In genomic region chr11:101929516-101929915, GRCh38 we compare ENCODE assay signal across 20 cellular contexts. TPM values are rescaled to one million over a fixed set of nuclear protein-coding genes. Genes with fewer than 3 reads are reported as not detected.
DNase-seq lines count a peak whose midpoint lies in the region; ATAC-seq, FAIRE-seq and TF ChIP-seq lines count a peak whose summit lies in the region.
"Had no signal": no experiment of that assay in that cellular context is flagged by ENCODE, and none has a peak within 500 bp of the region (broad histone marks: within the 10 kb centered on the region; RNA-seq: fewer than 3 reads in every experiment).

No MANE protein-coding gene starts in this region.

- H3K9me3 ChIP-seq in HepG2 (ENCODE audit: low read length) (no peaks in the 10 kb centered on the region), right lobe of liver (no peaks in the 10 kb centered on the region), Panc1 (ENCODE audit: control insufficient read depth, insufficient read depth, low read depth, low read length) (no peaks in the 10 kb centered on the region), aorta (ENCODE audit: control insufficient read depth, low read length) (peaks cover 2% of the 10 kb centered on the region)

- H3K79me2 ChIP-seq in HepG2 (ENCODE audit: insufficient read depth, low read length), result no peaks in the 10 kb centered on the region

- H2AFZ ChIP-seq in HepG2 (ENCODE audit: low read length), result peak overlapping the region; percentile 44

- CTCF ChIA-PET in HepG2 (lab: Yijun Ruan, JAX; ENCODE audit: low intra/inter-chr PET ratio, low total read pairs), result interaction anchor here (2.1 kb wide), 1 partner anchor 78 kb away, joined by 15 read pairs; no protein-coding TSS in a partner anchor
- CTCF ChIA-PET in Panc1 (lab: Charles Lee), result no interaction called here

- DNase-seq in HepG2 (ENCODE audit: low spot score) (peak; percentile 58), right lobe of liver (no peak), Panc1 (ENCODE audit: low read depth, low spot score) (no peak), iPS-NIHi7 (ENCODE audit: extremely low spot score) (peak; percentile 14), HPDE6-E6E7 (ENCODE audit: extremely low spot score) (no peak), aorta (no peak)
- DNase-seq: BE2C; C1 segment of cervical spinal cord; CD4-positive, CD25-positive, alpha-beta regulatory T cell; CD8-positive, alpha-beta memory T cell; COR-L47; DMS79 treated with DMSO at 0.1 percent for 48 hours; GF-D8; GOT3; H7; HFFc6 had no signal

- H3K27ac ChIP-seq in HepG2 (ENCODE audit: extremely low read length, insufficient read depth, low read length), result no peak overlapping the region
- H3K27ac ChIP-seq in right lobe of liver, result no peak overlapping the region
- H3K27ac ChIP-seq in Panc1 (ENCODE audit: low read length), result no peak overlapping the region
- no peak overlapping the region for H3K27ac ChIP-seq in aorta (ENCODE audit: low read depth in 1 of 2, low read length in 2 of 2)
- H3K27ac ChIP-seq: HL-60 had no signal

- TF ChIP-seq EP300 in HepG2 (IDR thresholded peaks at IDR 0.05; ENCODE audit: low read depth in 2 of 2, low read length in 2 of 2) (no peak), HepG2 (CRISPR knock-in tag; IDR thresholded peaks at IDR 0.05; ENCODE audit: borderline replicate concordance) (no peak)

- intact Hi-C loops in HepG2 (cut with micrococcal nuclease; ENCODE audit: unreplicated experiment) (loop anchor here (1.0 kb wide), 1 partner anchor 78 kb away; no protein-coding TSS in a partner anchor), right lobe of liver (cut with DNase I) (no loop called here), Panc1 (cut with micrococcal nuclease; ENCODE audit: unreplicated experiment) (no loop called here), aorta (cut with DNase I) (no loop called here)

- H3K4me1 ChIP-seq in HepG2 (ENCODE audit: insufficient read depth, low read length) (peaks cover 10% of the 10 kb centered on the region), right lobe of liver (no peaks in the 10 kb centered on the region), Panc1 (ENCODE audit: control insufficient read depth, insufficient read depth, low read length) (no peaks in the 10 kb centered on the region), aorta (ENCODE audit: control insufficient read depth in 1 of 2, insufficient read depth in 2 of 2, low read length in 2 of 2) (no peaks in the 10 kb centered on the region)
- H3K4me1 ChIP-seq: BE2C had no signal

- BruUV-seq in HepG2 (replicated peaks; lab: Mats Ljungman, UMichigan), result no TSS peak
- BruUV-seq in Panc1 (replicated peaks; lab: Mats Ljungman, UMichigan), result no TSS peak

- no peaks in the 10 kb centered on the region for H3K36me3 ChIP-seq in HepG2 (replicated peaks in 1 of 2; ENCODE audit: control insufficient read depth in 1 of 2, insufficient read depth in 2 of 2, low read length in 2 of 2)
- H3K36me3 ChIP-seq in right lobe of liver, result no peaks in the 10 kb centered on the region
- H3K36me3 ChIP-seq in Panc1 (ENCODE audit: control insufficient read depth, insufficient read depth, low read length), result no peaks in the 10 kb centered on the region
- H3K36me3 ChIP-seq in aorta (ENCODE audit: control insufficient read depth in 1 of 2, insufficient read depth in 2 of 2, low read length in 1 of 2), result peaks cover 0 to 2% of the 10 kb centered on the region in 2 donors
- H3K36me3 ChIP-seq: BE2C had no signal

- no peak overlapping the region for H3K9ac ChIP-seq in HepG2 (ENCODE audit: insufficient read depth, low read depth, low read length)

- H3K27me3 ChIP-seq in HepG2 (ENCODE audit: control insufficient read depth in 1 of 2, insufficient read depth in 2 of 2, low read length in 2 of 2), result no peaks in the 10 kb centered on the region
- no peaks in the 10 kb centered on the region for H3K27me3 ChIP-seq in right lobe of liver
- H3K27me3 ChIP-seq in Panc1 (ENCODE audit: control insufficient read depth, insufficient read depth, low read length), result no peaks in the 10 kb centered on the region
- no peaks in the 10 kb centered on the region for H3K27me3 ChIP-seq in aorta (ENCODE audit: control insufficient read depth in 1 of 2, insufficient read depth in 2 of 2, low read length in 1 of 2)
- H3K27me3 ChIP-seq: BE2C had no signal

- TF ChIP-seq CTCF in HepG2 (CRISPR knock-in tag; IDR thresholded peaks at IDR 0.05) (peak; percentile 66), right lobe of liver (IDR thresholded peaks at IDR 0.05) (no peak), Panc1 (IDR thresholded peaks at IDR 0.05) (peak; percentile 28; the same call in 1 of the 2 replicates)

- TF ChIP-seq POLR2A in HepG2 (IDR thresholded peaks at IDR 0.05; ENCODE audit: insufficient read depth in 1 of 2, low read depth in 2 of 2, low read length in 2 of 2) (no peak), right lobe of liver (IDR thresholded peaks at IDR 0.05) (no peak)

- ATAC-seq in HepG2 (peak; percentile 99), right lobe of liver (no peak), Panc1 (no peak), aorta (ENCODE audit: low FRiP score) (no peak)
- ATAC-seq: HCT116 had no signal

- TF ChIP-seq RAD21 in HepG2 (CRISPR knock-in tag; IDR thresholded peaks at IDR 0.05), result peak; percentile 51

- no peak overlapping the region; a peak in 1 of 6 replicates for H3K4me3 ChIP-seq in HepG2 (replicated peaks in 1 of 3; ENCODE audit: insufficient read depth in 1 of 3, low read depth in 2 of 3, low read length in 3 of 3)
- H3K4me3 ChIP-seq in right lobe of liver, result no peak overlapping the region
- no peak overlapping the region for H3K4me3 ChIP-seq in Panc1 (ENCODE audit: low read depth in 2 of 2, low read length in 2 of 2)
- H3K4me3 ChIP-seq in aorta (ENCODE audit: low read length in 2 of 2), result no peak overlapping the region

- FAIRE-seq in HepG2 (lab: Jason Lieb, UNC), result no peak
- FAIRE-seq: D721Med had no signal

- peak overlapping the region; percentile 58 for H3K4me2 ChIP-seq in HepG2 (ENCODE audit: low read depth, low read length)

- in situ Hi-C loops in HepG2 (cut with HindIII; ENCODE audit: extremely low pct_ligation_motif_present, low pct_unique_long_range_greater_than_20kb) (loop anchor here (10.0 kb wide), 1 partner anchor 75 kb away; no protein-coding TSS in a partner anchor), Panc1 (cut with HindIII; ENCODE audit: low pct_unique_long_range_greater_than_20kb, low sequenced_read_pairs) (no loop called here)

- POLR2A ChIA-PET in HepG2 (lab: Yijun Ruan, JAX), result no interaction called here
- POLR2A ChIA-PET in Panc1 (lab: Charles Lee), result interaction anchor here (0.6 kb wide), 1 partner anchor 12 kb away, joined by 8 read pairs; no protein-coding TSS in a partner anchor

- 22% methylated on average over 2 of the region's 5 CpGs for WGBS in HepG2 (ENCODE audit: low lambda C conversion rate)
- 73% methylated on average over 5 of the region's 5 CpGs for WGBS in right lobe of liver (ENCODE audit: insufficient coverage, low coverage, low lambda C conversion rate, missing lambda C conversion rate)
- 91% methylated on average over 5 of the region's 5 CpGs for WGBS in aorta, 2 donors

- H4K20me1 ChIP-seq in HepG2 (ENCODE audit: insufficient read depth, low read length), result no peaks in the 10 kb centered on the region

RNA-seq across cellular contexts. Expression of gene ANGPTL5, which starts 13.2 kb away (rescaled TPM):
- not detected in 2 replicates for total RNA-seq in HepG2 (2016; rRNA removed; fragmentation: Illumina TruSeq; extraction: Trizol)
- not detected in 2 replicates for total RNA-seq in HepG2 (2016; cell fraction: cytosol; rRNA removed; fragmentation: Illumina TruSeq; extraction: Trizol; ENCODE audit: low read depth)
- total RNA-seq in HepG2 (2016; cell fraction: insoluble cytoplasmic fraction; rRNA removed; fragmentation: Illumina TruSeq; extraction: Trizol), result not detected in 2 replicates
- total RNA-seq in HepG2 (2016; cell fraction: membrane; rRNA removed; fragmentation: Illumina TruSeq; extraction: Trizol), result not detected in 2 replicates
- not detected in 2 replicates for total RNA-seq in HepG2 (2016; cell fraction: nucleus; rRNA removed; fragmentation: Illumina TruSeq; extraction: Trizol)
- polyA plus RNA-seq in HepG2 (2011; rRNA removed), result not detected in 2 replicates
- polyA plus RNA-seq in HepG2 (2011; cell fraction: cytosol; rRNA removed), result not detected in 2 replicates
- polyA plus RNA-seq in HepG2 (2011; cell fraction: nucleus; rRNA removed), result not detected in 2 replicates
- not detected in 2 replicates for polyA plus RNA-seq in HepG2 (2012)
- not detected in 2 replicates for polyA plus RNA-seq in HepG2 (2016; cell fraction: cytosol; fragmentation: Illumina TruSeq; extraction: Trizol; ENCODE audit: low read depth)
- not detected in 2 replicates for polyA plus RNA-seq in HepG2 (2016; cell fraction: insoluble cytoplasmic fraction; fragmentation: Illumina TruSeq; extraction: Trizol; ENCODE audit: low read depth)
- not detected in 2 replicates for polyA plus RNA-seq in HepG2 (2016; cell fraction: membrane; fragmentation: Illumina TruSeq; extraction: Trizol; ENCODE audit: low read depth)
- polyA plus RNA-seq in HepG2 (2016; cell fraction: nucleus; fragmentation: Illumina TruSeq; extraction: Trizol; ENCODE audit: insufficient read depth, low read depth), result not detected in 2 replicates
- polyA minus RNA-seq in HepG2 (2011; rRNA and poly(A)+ RNA removed; ENCODE audit: low replicate concordance), result not detected in 2 replicates
- polyA minus RNA-seq in HepG2 (2011; cell fraction: cytosol; rRNA and poly(A)+ RNA removed), result not detected in 2 replicates
- not detected in 2 replicates for polyA minus RNA-seq in HepG2 (2011; cell fraction: nucleus; rRNA and poly(A)+ RNA removed)
- total RNA-seq in right lobe of liver, result not detected
- not detected for total RNA-seq in Panc1 (2021; ENCODE audit: unreplicated experiment)
- not detected for polyA plus RNA-seq in Panc1 (2012; ENCODE audit: insufficient read length)
- total RNA-seq in aorta, result 1 to 10 TPM; 1.3 to 3.3 TPM
- polyA plus RNA-seq in aorta, result not detected
- total RNA-seq: A172; CD4-positive, CD25-positive, alpha-beta regulatory T cell; CD8-positive, alpha-beta memory T cell; H7; HFFc6 had no signal
- polyA plus RNA-seq: CD8-positive, alpha-beta memory T cell had no signal

RNA-seq across cellular contexts. Expression of gene CEP126, which starts 14.7 kb away (rescaled TPM):
- 1.4 and 1.8 TPM in 2 replicates for total RNA-seq in HepG2 (2016; rRNA removed; fragmentation: Illumina TruSeq; extraction: Trizol)
- 0.26 and 0.30 TPM in 2 replicates for total RNA-seq in HepG2 (2016; cell fraction: cytosol; rRNA removed; fragmentation: Illumina TruSeq; extraction: Trizol; ENCODE audit: low read depth)
- 0.80 and 1.8 TPM in 2 replicates for total RNA-seq in HepG2 (2016; cell fraction: insoluble cytoplasmic fraction; rRNA removed; fragmentation: Illumina TruSeq; extraction: Trizol)
- 0.83 TPM in 2 replicates for total RNA-seq in HepG2 (2016; cell fraction: membrane; rRNA removed; fragmentation: Illumina TruSeq; extraction: Trizol)
- total RNA-seq in HepG2 (2016; cell fraction: nucleus; rRNA removed; fragmentation: Illumina TruSeq; extraction: Trizol), result 1.6 and 1.7 TPM in 2 replicates
- polyA plus RNA-seq in HepG2 (2011; rRNA removed), result 1.7 and 1.8 TPM in 2 replicates
- 0.20 and 0.56 TPM in 2 replicates for polyA plus RNA-seq in HepG2 (2011; cell fraction: cytosol; rRNA removed)
- polyA plus RNA-seq in HepG2 (2011; cell fraction: nucleus; rRNA removed), result 1.4 and 2.3 TPM in 2 replicates
- 1.9 and 3.1 TPM in 2 replicates for polyA plus RNA-seq in HepG2 (2012)
- polyA plus RNA-seq in HepG2 (2016; cell fraction: cytosol; fragmentation: Illumina TruSeq; extraction: Trizol; ENCODE audit: low read depth), result 0.23 and 0.31 TPM in 2 replicates
- polyA plus RNA-seq in HepG2 (2016; cell fraction: insoluble cytoplasmic fraction; fragmentation: Illumina TruSeq; extraction: Trizol; ENCODE audit: low read depth), result 1.5 and 1.8 TPM in 2 replicates
- 0.48 and 0.83 TPM in 2 replicates for polyA plus RNA-seq in HepG2 (2016; cell fraction: membrane; fragmentation: Illumina TruSeq; extraction: Trizol; ENCODE audit: low read depth)
- polyA plus RNA-seq in HepG2 (2016; cell fraction: nucleus; fragmentation: Illumina TruSeq; extraction: Trizol; ENCODE audit: insufficient read depth, low read depth), result 5.0 and 5.9 TPM in 2 replicates
- polyA minus RNA-seq in HepG2 (2011; rRNA and poly(A)+ RNA removed; ENCODE audit: low replicate concordance), result 0.62 and 1.1 TPM in 2 replicates
- 0.30 and 0.44 TPM in 2 replicates for polyA minus RNA-seq in HepG2 (2011; cell fraction: cytosol; rRNA and poly(A)+ RNA removed)
- polyA minus RNA-seq in HepG2 (2011; cell fraction: nucleus; rRNA and poly(A)+ RNA removed), result 3.6 and 4.2 TPM in 2 replicates
- under 1 TPM; 0.04 to 0.49 (median 0.12) TPM for total RNA-seq in right lobe of liver
- total RNA-seq in Panc1 (2021; ENCODE audit: unreplicated experiment), result 6.6 TPM
- polyA plus RNA-seq in Panc1 (2012; ENCODE audit: insufficient read length), result 2.0 TPM
- 10 to 100 TPM in 1 of 2 donors, 1 to 10 TPM in 1; 9.8 to 13.2 TPM for total RNA-seq in aorta
- 10 to 100 TPM in 1 of 2 donors, 1 to 10 TPM in 1; 3.0 to 14.7 TPM for polyA plus RNA-seq in aorta

Comparison
In these comparisons a context has a peak if more than half of its experiments do, and no peak if none do; other contexts are left out.
1. DNase-seq: peak in HepG2 (single experiment) and iPS-NIHi7 (single experiment); none in right lobe of liver (0 of 3), Panc1 (single experiment), HPDE6-E6E7 (single experiment) and aorta (0 of 2).
2. CTCF ChIP-seq: peak in HepG2 (single experiment) and Panc1 (single experiment); none in right lobe of liver (0 of 4).